25 cellular contexts compared by ENCODE assay signal in genomic region chr11:122780296-122780949, GRCh38. TPM values are rescaled to one million over a fixed set of nuclear protein-coding genes. Genes with fewer than 3 reads are reported as not detected.
DNase-seq lines count a peak whose midpoint lies in the region; ATAC-seq and TF ChIP-seq lines count a peak whose summit lies in the region.
"Had no signal": no experiment of that assay in that cellular context is flagged by ENCODE, and none has a peak within 500 bp of the region (broad histone marks: within the 10 kb centered on the region; RNA-seq: fewer than 3 reads in every experiment).

No MANE protein-coding gene starts in this region.

- peaks cover 51% of the 10 kb centered on the region for H3K4me1 Mint-ChIP-seq in stimulated activated naive CD8-positive, alpha-beta T cell treated with anti-CD3 and anti-CD28 coated beads, Interleukin-15, Interleukin-2, amounts not matched to agents 100 ng/mL and 50 ng/mL, for 24 hours (ENCODE audit: low read depth)

- H3K36me3 Mint-ChIP-seq in stimulated activated naive CD8-positive, alpha-beta T cell treated with anti-CD3 and anti-CD28 coated beads, Interleukin-15, Interleukin-2, amounts not matched to agents 100 ng/mL and 50 ng/mL, for 24 hours (ENCODE audit: low read depth), result peaks cover 88% of the 10 kb centered on the region
- H3K36me3 Mint-ChIP-seq: natural killer cell treated with Interleukin-12 subunit alpha and Interleukin-12 subunit beta and Interleukin-15 and Interleukin-18, amount 100 ng/mL, for 72 hours had no signal

- H3K36me3 ChIP-seq in Panc1 (ENCODE audit: control insufficient read depth, insufficient read depth, low read length) (no peaks in the 10 kb centered on the region), lower lobe of right lung (peaks cover 7% of the 10 kb centered on the region)
- peaks cover 31% of the 10 kb centered on the region for H3K36me3 ChIP-seq in effector memory CD4-positive, alpha-beta T cell (ENCODE audit: control insufficient read depth, insufficient read depth, low read length)
- H3K36me3 ChIP-seq: SJSA1, transverse colon had no signal

- no peaks in the 10 kb centered on the region for H3K9me3 ChIP-seq in Panc1 (ENCODE audit: control insufficient read depth, insufficient read depth, low read depth, low read length)
- no peaks in the 10 kb centered on the region for H3K9me3 ChIP-seq in lower lobe of right lung
- no peaks in the 10 kb centered on the region for H3K9me3 ChIP-seq in effector memory CD4-positive, alpha-beta T cell (ENCODE audit: control insufficient read depth, low read length)
- H3K9me3 ChIP-seq: SJSA1, transverse colon had no signal

- POLR2A ChIA-PET in Panc1 (lab: Charles Lee), result no interaction called here

- peak overlapping the region; percentile 63 for H3K27ac Mint-ChIP-seq in stimulated activated naive CD8-positive, alpha-beta T cell treated with anti-CD3 and anti-CD28 coated beads, Interleukin-15, Interleukin-2, amounts not matched to agents 100 ng/mL and 50 ng/mL, for 24 hours
- H3K27ac Mint-ChIP-seq: activated CD4-positive, alpha-beta memory T cell treated with anti-CD3 and anti-CD28 coated beads for 36 hours; activated T-helper 17 cell treated with anti-CD3 and anti-CD28 coated beads, Interleukin-2, amount 50 U/mL, for 72 hours; natural killer cell treated with Interleukin-12 subunit alpha and Interleukin-12 subunit beta and Interleukin-15 and Interleukin-18, amount 100 ng/mL, for 72 hours had no signal

- no TSS peak for BruUV-seq in Panc1 (replicated peaks; lab: Mats Ljungman, UMichigan)

- H3K4me3 ChIP-seq in Panc1 (ENCODE audit: low read depth in 2 of 2, low read length in 2 of 2) (no peak overlapping the region), lower lobe of right lung (peak overlapping the region; percentile 37)
- no peak overlapping the region for H3K4me3 ChIP-seq in effector memory CD4-positive, alpha-beta T cell (ENCODE audit: insufficient read depth, low read depth, low read length, poor library complexity, severe bottlenecking)
- H3K4me3 ChIP-seq: SJSA1, transverse colon had no signal

- H3K4me1 ChIP-seq in Panc1 (ENCODE audit: control insufficient read depth, insufficient read depth, low read length) (no peaks in the 10 kb centered on the region), lower lobe of right lung (peaks cover 24% of the 10 kb centered on the region)
- no peaks in the 10 kb centered on the region for H3K4me1 ChIP-seq in effector memory CD4-positive, alpha-beta T cell (ENCODE audit: control insufficient read depth, insufficient read depth, low read length, poor library complexity, severe bottlenecking)

- intact Hi-C loops in Panc1 (cut with micrococcal nuclease; ENCODE audit: unreplicated experiment), result loop anchor here (2.0 kb wide), 1 partner anchor 72 kb away; no protein-coding TSS in a partner anchor
- intact Hi-C loops in lower lobe of right lung (cut with DNase I), result no loop called here

- H3K27me3 ChIP-seq in Panc1 (ENCODE audit: control insufficient read depth, insufficient read depth, low read length) (no peaks in the 10 kb centered on the region), lower lobe of right lung (ENCODE audit: low read depth) (no peaks in the 10 kb centered on the region)
- H3K27me3 ChIP-seq in effector memory CD4-positive, alpha-beta T cell (replicated peaks; ENCODE audit: control insufficient read depth, insufficient read depth, low read length, poor library complexity, severe bottlenecking), result no peaks in the 10 kb centered on the region
- H3K27me3 ChIP-seq: SJSA1, transverse colon had no signal

- H3K27ac ChIP-seq in Panc1 (ENCODE audit: low read length) (no peak overlapping the region), lower lobe of right lung (peak overlapping the region; percentile 5)
- H3K27ac ChIP-seq in effector memory CD4-positive, alpha-beta T cell (ENCODE audit: insufficient read depth, low read length, poor library complexity, severe bottlenecking), result no peak overlapping the region
- H3K27ac ChIP-seq: SJSA1, transverse colon had no signal

- TF ChIP-seq CTCF in Panc1 (IDR thresholded peaks at IDR 0.05) (no peak), lower lobe of right lung (IDR thresholded peaks at IDR 0.05) (no peak)

- in situ Hi-C loops in Panc1 (cut with HindIII; ENCODE audit: low pct_unique_long_range_greater_than_20kb, low sequenced_read_pairs), result no loop called here

- DNase-seq in stimulated activated naive CD8-positive, alpha-beta T cell treated with anti-CD3 and anti-CD28 coated beads, Interleukin-15, Interleukin-2, amounts not matched to agents 100 U/mL and 50 U/mL, for 24 hours, result no peak
- DNase-seq in Panc1 (ENCODE audit: low read depth, low spot score), result no peak
- DNase-seq in lower lobe of right lung, result no peak
- no peak for DNase-seq in NCI-H1105 (lab: John Stamatoyannopoulos, UW)
- no peak for DNase-seq in effector memory CD4-positive, alpha-beta T cell
- no peak for DNase-seq in NCI-H1694 (lab: John Stamatoyannopoulos, UW)
- DNase-seq: activated CD4-positive, alpha-beta memory T cell treated with anti-CD3 and anti-CD28 coated beads for 36 hours; activated CD4-positive, CD25-positive, alpha-beta regulatory T cell treated with anti-CD3 and anti-CD28 coated beads, Interleukin-2, amount 50 U/mL, for 72 hours; dermis blood vessel endothelial cell; left ventricle myocardium superior; NCI-H187; NCI-H2171 treated with DMSO at 0.1 percent for 48 hours; NCI-H510A treated with DMSO at 0.1 percent for 48 hours; small intestine; transverse colon had no signal

- H3K9me3 Mint-ChIP-seq in stimulated activated naive CD8-positive, alpha-beta T cell treated with anti-CD3 and anti-CD28 coated beads, Interleukin-15, Interleukin-2, amounts not matched to agents 100 ng/mL and 50 ng/mL, for 24 hours, result no peaks in the 10 kb centered on the region
- H3K9me3 Mint-ChIP-seq: activated CD4-positive, alpha-beta memory T cell treated with anti-CD3 and anti-CD28 coated beads for 36 hours; activated T-helper 17 cell treated with anti-CD3 and anti-CD28 coated beads, Interleukin-2, amount 50 U/mL, for 72 hours; natural killer cell treated with Interleukin-12 subunit alpha and Interleukin-12 subunit beta and Interleukin-15 and Interleukin-18, amount 100 ng/mL, for 72 hours had no signal

- no peak for ATAC-seq in stimulated activated naive CD8-positive, alpha-beta T cell treated with anti-CD3 and anti-CD28 coated beads, Interleukin-15, Interleukin-2, amounts not matched to agents 100 U/mL and 50 U/mL, for 24 hours
- ATAC-seq in Panc1 (peak; percentile 20; the same call in 1 of the 2 replicates), lower lobe of right lung (peak; percentile 4 to 22), GM19467 (IDR thresholded peaks at IDR 0.05; ENCODE audit: unreplicated experiment) (no peak)
- ATAC-seq: activated T-helper 17 cell treated with anti-CD3 and anti-CD28 coated beads, Interleukin-2, amount 50 U/mL, for 72 hours had no signal

- no peaks in the 10 kb centered on the region for H3K27me3 Mint-ChIP-seq in stimulated activated naive CD8-positive, alpha-beta T cell treated with anti-CD3 and anti-CD28 coated beads, Interleukin-15, Interleukin-2, amounts not matched to agents 100 ng/mL and 50 ng/mL, for 24 hours
- H3K27me3 Mint-ChIP-seq: activated CD4-positive, alpha-beta memory T cell treated with anti-CD3 and anti-CD28 coated beads for 36 hours; activated naive CD8-positive, alpha-beta T cell; activated T-helper 17 cell treated with anti-CD3 and anti-CD28 coated beads, Interleukin-2, amount 50 U/mL, for 72 hours; natural killer cell treated with Interleukin-12 subunit alpha and Interleukin-12 subunit beta and Interleukin-15 and Interleukin-18, amount 100 ng/mL, for 72 hours had no signal

- CTCF ChIA-PET in Panc1 (lab: Charles Lee), result interaction anchor here (0.6 to 2.1 kb wide), 4 partner anchors 141 to 152 kb away, joined by 3 to 16 read pairs (median 4); no protein-coding TSS in a partner anchor

- H3K4me3 Mint-ChIP-seq in stimulated activated naive CD8-positive, alpha-beta T cell treated with anti-CD3 and anti-CD28 coated beads, Interleukin-15, Interleukin-2, amounts not matched to agents 100 ng/mL and 50 ng/mL, for 24 hours, result no peak overlapping the region
- H3K4me3 Mint-ChIP-seq: activated CD4-positive, alpha-beta memory T cell treated with anti-CD3 and anti-CD28 coated beads for 36 hours; activated naive CD8-positive, alpha-beta T cell; activated T-helper 17 cell treated with anti-CD3 and anti-CD28 coated beads, Interleukin-2, amount 50 U/mL, for 72 hours; natural killer cell treated with Interleukin-12 subunit alpha and Interleukin-12 subunit beta and Interleukin-15 and Interleukin-18, amount 100 ng/mL, for 72 hours had no signal

RNA-seq across cellular contexts. Expression of gene CRTAM, which starts 57.9 kb away (rescaled TPM):
- total RNA-seq in Panc1 (2021; ENCODE audit: unreplicated experiment) (0.13 TPM), lower lobe of right lung (11.1 TPM)
- polyA plus RNA-seq in Panc1 (2012; ENCODE audit: insufficient read length), result not detected
- total RNA-seq: dermis blood vessel endothelial cell, left ventricle myocardium superior, LHCN-M2, osteocyte, SJSA1 had no signal
- polyA plus RNA-seq: BJ, fibroblast of lung had no signal

Comparison
In these comparisons a context has a peak if more than half of its experiments do, and no peak if none do; other contexts are left out.
1. ATAC-seq: peak in Panc1 (single experiment) and lower lobe of right lung (2 of 2); none in stimulated activated naive CD8-positive, alpha-beta T cell treated with anti-CD3 and anti-CD28 coated beads, Interleukin-15, Interleukin-2, amounts not matched to agents 100 U/mL and 50 U/mL, for 24 hours (single experiment) and GM19467 (single experiment).
2. RNA of gene CRTAM, which starts 57.9 kb away (total RNA-seq): 11.1 TPM in lower lobe of right lung (single experiment); 0.13 TPM in Panc1 (single experiment); every median in the first group is over 10 times any median in the second.